Comparison of ENCODE assay signal across 20 cellular contexts in the genomic region with DNA sequence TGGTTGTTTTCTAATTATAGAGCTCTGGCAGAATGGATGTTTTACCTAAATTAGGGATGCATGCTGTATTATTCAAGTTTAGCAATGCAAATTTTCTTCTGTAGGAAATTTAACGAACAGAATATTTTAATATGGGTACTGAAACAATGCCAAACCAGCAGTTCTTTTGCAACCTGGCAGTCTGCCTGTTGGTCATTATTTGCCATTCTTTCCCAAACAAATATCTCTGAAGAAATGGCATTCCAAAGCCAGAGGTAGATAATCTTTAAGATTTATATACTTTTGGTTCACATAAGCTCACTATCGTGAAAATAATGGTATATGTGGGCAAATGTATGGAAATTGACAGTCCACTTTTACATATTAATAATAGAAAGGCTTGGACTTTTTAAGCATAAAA. TPM values are rescaled to one million over a fixed set of nuclear protein-coding genes. Genes with fewer than 3 reads are reported as not detected.
A peak's percentile ranks its signal among the peaks of the same experiment; 100 is the strongest.
DNase-seq lines count a peak whose midpoint lies in the region; ATAC-seq, FAIRE-seq and TF ChIP-seq lines count a peak whose summit lies in the region.
"Had no signal": no experiment of that assay in that cellular context is flagged by ENCODE, and none has a peak within 500 bp of the region (broad histone marks: within the 10 kb centered on the region; RNA-seq: fewer than 3 reads in every experiment).

No MANE protein-coding gene starts in this region.

- TF ChIP-seq POLR2A in A549 (IDR thresholded peaks at IDR 0.05; ENCODE audit: low read length) = no peak

- CTCF ChIA-PET in A549 (lab: Yijun Ruan, JAX) = interaction anchor here (2.4 kb wide), 1 partner anchor 10 kb away, joined by 9 read pairs; no protein-coding TSS in a partner anchor
- CTCF ChIA-PET in Panc1 (lab: Charles Lee) = no interaction called here

- peak overlapping the region; percentile 78 for H3K4me2 ChIP-seq in A549

- H3K27ac Mint-ChIP-seq in glutamatergic neuron (ENCODE audit: unreplicated experiment) = peak overlapping the region; percentile 73
- H3K27ac Mint-ChIP-seq: CD4-positive, alpha-beta memory T cell had no signal

- BruUV-seq in Panc1 (replicated peaks; lab: Mats Ljungman, UMichigan) = no TSS peak

- TF ChIP-seq EP300 in A549 (IDR thresholded peaks at IDR 0.05) = no peak

- in situ Hi-C loops in Panc1 (cut with HindIII; ENCODE audit: low pct_unique_long_range_greater_than_20kb, low sequenced_read_pairs) = no loop called here

- peaks cover 23% of the 10 kb centered on the region for H3K9me3 Mint-ChIP-seq in glutamatergic neuron (ENCODE audit: unreplicated experiment)

- H3K27ac ChIP-seq in A549 = peak overlapping the region; percentile 67 to 75
- H3K27ac ChIP-seq in Panc1 (ENCODE audit: low read length) = peak overlapping the region; percentile 96
- H3K27ac ChIP-seq: GM23248 had no signal

- H3K27me3 Mint-ChIP-seq in glutamatergic neuron (ENCODE audit: unreplicated experiment) = peaks cover 18% of the 10 kb centered on the region

- WGBS in A549 (ENCODE audit: missing lambda C conversion rate) = 1% methylated on average over 2 of the region's 2 CpGs

- TF ChIP-seq RAD21 in A549 (conservative IDR thresholded peaks at IDR 0.05 in 1 of 2, IDR thresholded peaks at IDR 0.05 in 1 of 2) = no peak

- H3K4me3 ChIP-seq in A549 (peak overlapping the region; percentile 15; the same call in 2 of the 3 replicates), LNCaP clone FGC (ENCODE audit: low read depth, low read length) (peak overlapping the region; percentile 1; the same call in 1 of the 2 replicates), Panc1 (ENCODE audit: low read depth in 2 of 2, low read length in 2 of 2) (no peak overlapping the region)
- H3K4me3 ChIP-seq: GM23248 had no signal

- no peak overlapping the region for H3K4me3 Mint-ChIP-seq in glutamatergic neuron (ENCODE audit: unreplicated experiment)
- H3K4me3 Mint-ChIP-seq: CD4-positive, alpha-beta memory T cell had no signal

- FAIRE-seq in A549 (lab: Jason Lieb, UNC) = no peak
- FAIRE-seq: GM12891, GM18507 had no signal

- intact Hi-C loops in Panc1 (cut with micrococcal nuclease; ENCODE audit: unreplicated experiment) = loop anchor here (5.0 kb wide), 1 partner anchor 35 kb away; a partner anchor contains a TSS

- H3K9me3 ChIP-seq in A549 = no peaks in the 10 kb centered on the region
- no peaks in the 10 kb centered on the region for H3K9me3 ChIP-seq in Panc1 (ENCODE audit: control insufficient read depth, insufficient read depth, low read depth, low read length)
- H3K9me3 ChIP-seq: BE2C had no signal

- H3K4me1 ChIP-seq in A549 = peaks cover 50% of the 10 kb centered on the region
- H3K4me1 ChIP-seq in Panc1 (ENCODE audit: control insufficient read depth, insufficient read depth, low read length) = peaks cover 56% of the 10 kb centered on the region

- DNase-seq in A549 (ENCODE audit: low read depth in 1 of 2, low spot score in 1 of 2) (no peak), LNCaP clone FGC (ENCODE audit: low read depth) (peak; percentile 86), Panc1 (ENCODE audit: low read depth, low spot score) (no peak), glutamatergic neuron (no peak), omental fat pad (ENCODE audit: low spot score) (no peak)
- no peak for DNase-seq in stimulated activated CD4-positive, alpha-beta T cell treated with anti-CD3 and anti-CD28 coated beads, Interleukin-2, amount 100 ng/mL, for 24 hours
- DNase-seq: BE2C; Calu3; CD4-positive, alpha-beta memory T cell; GDM1; GM23248; NCI-H1436 treated with DMSO at 0.1 percent for 48 hours; NCI-H2081; NCI-H510A; RPMI8226; SIG-M5 had no signal

- TF ChIP-seq CTCF in A549 (IDR thresholded peaks at IDR 0.05) (no peak), LNCaP clone FGC (IDR thresholded peaks at IDR 0.05; ENCODE audit: control insufficient read depth, extremely low read depth, insufficient read depth) (no peak), Panc1 (IDR thresholded peaks at IDR 0.05) (no peak), glutamatergic neuron (IDR thresholded peaks at IDR 0.05; ENCODE audit: partially characterized antibody, unreplicated experiment) (no peak), omental fat pad (IDR thresholded peaks at IDR 0.05) (no peak)

- peaks cover 44% of the 10 kb centered on the region for H3K4me1 Mint-ChIP-seq in glutamatergic neuron (ENCODE audit: low read depth, unreplicated experiment)

- H3K27me3 ChIP-seq in Panc1 (ENCODE audit: control insufficient read depth, insufficient read depth, low read length) = no peaks in the 10 kb centered on the region
- H3K27me3 ChIP-seq: BE2C had no signal

- no peaks in the 10 kb centered on the region for H3K36me3 ChIP-seq in Panc1 (ENCODE audit: control insufficient read depth, insufficient read depth, low read length)
- H3K36me3 ChIP-seq: BE2C had no signal

- POLR2A ChIA-PET in A549 (lab: Yijun Ruan, JAX) = interaction anchor here (1.0 kb wide), 1 partner anchor 19 kb away, joined by 4 read pairs; a partner anchor contains a TSS
- POLR2A ChIA-PET in Panc1 (lab: Charles Lee) = interaction anchor here (0.6 kb wide), 1 partner anchor 19 kb away, joined by 6 read pairs; a partner anchor contains a TSS

- peaks cover 12% of the 10 kb centered on the region for H3K36me3 Mint-ChIP-seq in glutamatergic neuron (ENCODE audit: unreplicated experiment)

- ATAC-seq in A549 = no peak
- no peak for ATAC-seq in Panc1
- ATAC-seq in activated CD4-positive, CD25-positive, alpha-beta regulatory T cell treated with anti-CD3 and anti-CD28 coated beads, Interleukin-2, amount 50 U/mL, for 24 hours = no peak
- no peak for ATAC-seq in HG02885 (IDR thresholded peaks at IDR 0.05; ENCODE audit: poor library complexity, unreplicated experiment)
- no peak for ATAC-seq in omental fat pad (ENCODE audit: low FRiP score)

TF ChIP-seq in A549, 52 proteins besides CTCF, POLR2A, EP300 and RAD21:
- TF ChIP-seq CHD2 (IDR thresholded peaks at IDR 0.05; ENCODE audit: low read length, partially characterized antibody) (no peak), HEYL (CRISPR knock-in tag; IDR thresholded peaks at IDR 0.05) (no peak), CEBPB (IDR thresholded peaks at IDR 0.05) (peak in 1 of 2 experiments; percentile 90; a peak in 2 of 4 replicates), HOXB13 (CRISPR knock-in tag; IDR thresholded peaks at IDR 0.05; ENCODE audit: low read depth) (no peak), GATA3 (IDR thresholded peaks at IDR 0.05; ENCODE audit: borderline replicate concordance) (peak; percentile 49; the same call in 1 of the 2 replicates), SREBF2 (IDR thresholded peaks at IDR 0.05) (no peak), JUNB (IDR thresholded peaks at IDR 0.05) (0 out of 2 replicates have a peak, but pooled peaks have one; percentile 16)
- TF ChIP-seq, protein P1, sequence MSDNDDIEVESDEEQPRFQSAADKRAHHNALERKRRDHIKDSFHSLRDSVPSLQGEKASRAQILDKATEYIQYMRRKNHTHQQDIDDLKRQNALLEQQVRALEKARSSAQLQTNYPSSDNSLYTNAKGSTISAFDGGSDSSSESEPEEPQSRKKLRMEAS (IDR thresholded peaks at IDR 0.05) = no peak

RNA-seq across cellular contexts. Expression of a gene that starts 19.2 kb away (rescaled TPM):
- polyA plus RNA-seq in A549 (2011; rRNA removed) (16.1 and 18.5 TPM in 2 replicates), A549 (2017; fragmentation: RNase III; extraction: RNeasy Plus Mini Kit Qiagen cat#74134 plus additional on column Dnase treatment) (7.2 to 8.0 TPM (median 7.8 TPM) in 3 replicates)
- polyA plus RNA-seq in A549 (2012; cell fraction: cytosol; rRNA removed) = 6.6 and 7.4 TPM in 2 replicates
- 1.9 and 4.0 TPM in 2 replicates for polyA plus RNA-seq in A549 (2012; cell fraction: nucleus; rRNA removed)
- polyA minus RNA-seq in A549 (2011; rRNA and poly(A)+ RNA removed) = 21.8 and 22.6 TPM in 2 replicates
- total RNA-seq in Panc1 (2021; ENCODE audit: unreplicated experiment) (70.4 TPM), glutamatergic neuron (ENCODE audit: unreplicated experiment) (117 TPM), omental fat pad (10 to 100 TPM; 22.2 to 53.4 (median 25.9) TPM)
- polyA plus RNA-seq in Panc1 (2012; ENCODE audit: insufficient read length) = 7.5 TPM

RNA-seq across cellular contexts. Expression of a gene that starts 35.4 kb away (rescaled TPM):
- polyA plus RNA-seq in A549 (2011; rRNA removed) = 164 and 208 TPM in 2 replicates
- polyA plus RNA-seq in A549 (2012; cell fraction: cytosol; rRNA removed) = 157 and 170 TPM in 2 replicates
- polyA plus RNA-seq in A549 (2012; cell fraction: nucleus; rRNA removed) = 36.4 and 53.7 TPM in 2 replicates
- 123 to 139 TPM (median 134 TPM) in 3 replicates for polyA plus RNA-seq in A549 (2017; fragmentation: RNase III; extraction: RNeasy Plus Mini Kit Qiagen cat#74134 plus additional on column Dnase treatment)
- 195 and 198 TPM in 2 replicates for polyA minus RNA-seq in A549 (2011; rRNA and poly(A)+ RNA removed)
- total RNA-seq in Panc1 (2021; ENCODE audit: unreplicated experiment) = 112 TPM
- polyA plus RNA-seq in Panc1 (2012; ENCODE audit: insufficient read length) = 219 TPM
- total RNA-seq in glutamatergic neuron (ENCODE audit: unreplicated experiment) = 108 TPM
- 10 to 100 TPM; 74.2 to 90.1 (median 81.9) TPM for total RNA-seq in omental fat pad

Comparison
In these comparisons a context has a peak if more than half of its experiments do, and no peak if none do; other contexts are left out.
1. H3K4me3 ChIP-seq: peak in A549 (single experiment) and LNCaP clone FGC (single experiment); none in Panc1 (0 of 2).